In the genomic region with DNA sequence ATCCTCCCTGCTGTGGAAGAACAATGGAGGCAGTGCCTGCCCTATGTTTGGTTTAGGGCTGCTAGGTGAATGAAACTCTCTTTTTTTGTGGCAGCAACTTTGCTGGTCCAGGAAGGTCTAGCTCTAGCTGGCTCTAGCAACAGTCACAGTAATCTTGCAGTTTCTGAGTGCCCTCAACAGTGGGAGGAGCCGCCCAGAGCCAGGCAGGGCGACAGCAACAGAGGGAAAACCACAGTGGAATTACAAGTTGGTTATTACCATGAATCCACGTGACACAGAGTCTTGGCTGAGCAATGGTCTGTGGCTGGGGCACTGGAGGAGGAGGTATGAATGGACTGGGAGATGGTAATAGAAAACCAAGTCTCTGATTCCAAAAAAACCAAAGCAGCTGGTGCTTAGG, we compare ENCODE assay signal across 1 cellular context.
TF ChIP-seq lines count a peak whose summit lies in the region.

No MANE protein-coding gene starts in this region.

TF ChIP-seq in GM12878, 131 proteins besides CTCF, POLR2A, EP300 and RAD21:
- TF ChIP-seq TCF7 (IDR thresholded peaks at IDR 0.05; ENCODE audit: borderline replicate concordance) = no peak
- TF ChIP-seq CEBPB (IDR thresholded peaks at IDR 0.05; ENCODE audit: borderline replicate concordance in 1 of 2, low read depth in 2 of 2, low read length in 2 of 2) = no peak
- TF ChIP-seq BHLHE40 (IDR thresholded peaks at IDR 0.05; ENCODE audit: borderline replicate concordance in 1 of 2, low read depth in 2 of 2, low read length in 1 of 2) = peak in 1 of 2 experiments; percentile 4; a peak in 1 of 4 replicates
TF ChIP-seq in GM12878: peak in this region for 1.
